In genomic region chr5:33166522-33166921, GRCh38 we compare ENCODE assay signal across 20 cellular contexts.
DNase-seq lines count a peak whose midpoint lies in the region; ATAC-seq and TF ChIP-seq lines count a peak whose summit lies in the region.
"Had no signal": no experiment of that assay in that cellular context is flagged by ENCODE, and none has a peak within 500 bp of the region (broad histone marks: within the 10 kb centered on the region; RNA-seq: fewer than 3 reads in every experiment).

No MANE protein-coding gene starts in this region.

- H3K36me3 ChIP-seq in Loucy (ENCODE audit: insufficient read depth, low read length) (no peaks in the 10 kb centered on the region), WERI-Rb-1 (no peaks in the 10 kb centered on the region), mesendoderm (ENCODE audit: control insufficient read depth, insufficient read depth, low read length) (no peaks in the 10 kb centered on the region)
- H3K36me3 ChIP-seq: right atrium auricular region, transverse colon had no signal

- H3K27me3 ChIP-seq in Loucy (ENCODE audit: insufficient read depth, low read length, poor library complexity, severe bottlenecking): no peaks in the 10 kb centered on the region
- peaks cover 59% of the 10 kb centered on the region for H3K27me3 ChIP-seq in WERI-Rb-1 (ENCODE audit: insufficient read depth, low read depth, severe bottlenecking)
- H3K27me3 ChIP-seq in mesendoderm (ENCODE audit: insufficient read depth, low read length, poor library complexity): no peaks in the 10 kb centered on the region
- H3K27me3 ChIP-seq: right atrium auricular region, transverse colon had no signal

- H3K56ac ChIP-seq in mesendoderm (ENCODE audit: low read length): no peak overlapping the region

- H2AFZ ChIP-seq in Loucy (ENCODE audit: low read length): no peak overlapping the region
- H2AFZ ChIP-seq: parathyroid adenoma had no signal

- H3K27ac ChIP-seq in WERI-Rb-1: no peak overlapping the region
- no peak overlapping the region for H3K27ac ChIP-seq in mesendoderm (ENCODE audit: low read depth, low read length)
- H3K27ac ChIP-seq: parathyroid adenoma, right atrium auricular region, RWPE1, transverse colon, VCaP had no signal

- no peak for ATAC-seq in left ventricle myocardium superior
- ATAC-seq: activated T-cell treated with anti-CD3 and anti-CD28 coated beads, Interleukin-2, amount 50 U/mL, for 4 hours; CD8-positive, alpha-beta T cell had no signal

- H3K4me1 ChIP-seq in Loucy (ENCODE audit: insufficient read depth, low read length, poor library complexity, severe bottlenecking) (peaks cover 3% of the 10 kb centered on the region), mesendoderm (ENCODE audit: control insufficient read depth, low read depth, low read length) (no peaks in the 10 kb centered on the region)
- H3K4me1 ChIP-seq: parathyroid adenoma, right atrium auricular region, transverse colon had no signal

- no peak overlapping the region for H4K5ac ChIP-seq in mesendoderm (ENCODE audit: low read length)

- H3K9ac ChIP-seq in Loucy (ENCODE audit: low read depth, low read length, poor library complexity, severe bottlenecking) (no peak overlapping the region), mesendoderm (ENCODE audit: low read length) (no peak overlapping the region)
- H3K9ac ChIP-seq: parathyroid adenoma had no signal

- H3K79me2 ChIP-seq in Loucy (ENCODE audit: insufficient read depth, low read length) (no peaks in the 10 kb centered on the region), mesendoderm (ENCODE audit: control insufficient read depth, insufficient read depth, low read length) (no peaks in the 10 kb centered on the region)
- H3K79me2 ChIP-seq: parathyroid adenoma had no signal

- H3K9me3 ChIP-seq in Loucy (ENCODE audit: insufficient read depth, low read depth, low read length) (peaks cover 9% of the 10 kb centered on the region), WERI-Rb-1 (ENCODE audit: severe bottlenecking) (peaks cover 3% of the 10 kb centered on the region)

- H3F3A ChIP-seq in Loucy (ENCODE audit: low read depth): no peaks in the 10 kb centered on the region

- no peaks in the 10 kb centered on the region for H3K79me1 ChIP-seq in mesendoderm (ENCODE audit: low read length)

- no peak overlapping the region for H2BK120ac ChIP-seq in mesendoderm (ENCODE audit: low read depth, low read length)

- H2BK5ac ChIP-seq in mesendoderm (ENCODE audit: low read length): no peak overlapping the region

- no peak overlapping the region for H2AK5ac ChIP-seq in mesendoderm (ENCODE audit: low read length)

- no peak overlapping the region for H3K18ac ChIP-seq in mesendoderm (ENCODE audit: low read length)

- WGBS in mesendoderm (ENCODE audit: extremely low coverage, insufficient coverage, low lambda C conversion rate): no CpG with 5 or more reads among the region's 4 CpGs

- no peak overlapping the region for H3K4ac ChIP-seq in mesendoderm (ENCODE audit: low read depth, low read length)

- H4K8ac ChIP-seq in mesendoderm (ENCODE audit: low read depth, low read length): no peak overlapping the region

- H3K23ac ChIP-seq in mesendoderm (ENCODE audit: low read length): no peak overlapping the region

- peak; percentile 33 for DNase-seq in left ventricle myocardium superior
- no peak for DNase-seq in cardiac septum (ENCODE audit: low spot score)
- DNase-seq in WERI-Rb-1: no peak
- peak; percentile 22 for DNase-seq in mesendoderm
- DNase-seq in NOMO-1 treated with dmso at 0.1 percent for 144 hours (lab: John Stamatoyannopoulos, UW; ENCODE audit: unreplicated experiment): no peak
- DNase-seq in cerebellum (ENCODE audit: low spot score): no peak
- no peak for DNase-seq in stimulated activated naive CD4-positive, alpha-beta T cell (lab: John Stamatoyannopoulos, UW)
- DNase-seq: activated CD4-positive, alpha-beta T cell treated with anti-CD3 and anti-CD28 coated beads, Interleukin-2, amount 10 ng/mL, durations not matched to agents 7 days and 5 days; activated T-cell treated with anti-CD3 and anti-CD28 coated beads, Interleukin-2, amount 50 U/mL, for 4 hours; CD8-positive, alpha-beta T cell; HFFc6; NCI-H1092; NCI-H187; NCI-H524; transverse colon had no signal

- H4K20me1 ChIP-seq in Loucy (ENCODE audit: insufficient read depth, low read length, poor library complexity, severe bottlenecking): no peaks in the 10 kb centered on the region

- H3K4me3 ChIP-seq in Loucy (ENCODE audit: low read length, poor library complexity, severe bottlenecking) (no peak overlapping the region), WERI-Rb-1 (ENCODE audit: low read depth, low read length) (no peak overlapping the region), mesendoderm (ENCODE audit: low read length) (no peak overlapping the region)
- H3K4me3 ChIP-seq: right atrium auricular region, transverse colon had no signal

- H3K4me2 ChIP-seq in Loucy (ENCODE audit: low read depth, low read length, poor library complexity, severe bottlenecking): no peak overlapping the region
- H3K4me2 ChIP-seq in mesendoderm (ENCODE audit: low read length): no peak overlapping the region

- TF ChIP-seq CTCF in Loucy (conservative IDR thresholded peaks at IDR 0.05; ENCODE audit: low read length) (peak; percentile 54), WERI-Rb-1 (IDR thresholded peaks at IDR 0.05; ENCODE audit: low read depth, low read length) (0 out of 2 replicates have a peak, but pooled peaks have one; percentile 16)

- intact Hi-C loops in left ventricle myocardium superior (cut with micrococcal nuclease): no loop called here
- intact Hi-C loops in cardiac septum (cut with DNase I): no loop called here

- H3K9me2 ChIP-seq in Loucy (replicated peaks; ENCODE audit: low read depth, low read length): no peaks in the 10 kb centered on the region

- no peak overlapping the region for H2BK15ac ChIP-seq in mesendoderm (replicated peaks; ENCODE audit: low read depth)

Comparison
In these comparisons a context has a peak if more than half of its experiments do, and no peak if none do; other contexts are left out.
1. DNase-seq: peak in left ventricle myocardium superior (single experiment) and mesendoderm (single experiment); none in cardiac septum (single experiment), WERI-Rb-1 (single experiment), NOMO-1 treated with dmso at 0.1 percent for 144 hours (single experiment), cerebellum (single experiment) and stimulated activated naive CD4-positive, alpha-beta T cell (0 of 6).